ENCODE assay signal across 9 cellular contexts in genomic region chr1:71049951-71050598, GRCh38. TPM values are rescaled to one million over a fixed set of nuclear protein-coding genes. Genes with fewer than 3 reads are reported as not detected.
A peak's percentile ranks its signal among the peaks of the same experiment; 100 is the strongest.
DNase-seq lines count a peak whose midpoint lies in the region; ATAC-seq and TF ChIP-seq lines count a peak whose summit lies in the region.
"Had no signal": no experiment of that assay in that cellular context is flagged by ENCODE, and none has a peak within 500 bp of the region (broad histone marks: within the 10 kb centered on the region; RNA-seq: fewer than 3 reads in every experiment).

No MANE protein-coding gene starts in this region.

- intact Hi-C loops in CD14-positive monocyte (cut with micrococcal nuclease) = loop anchor here in 1 of 2 donors (5.0 kb wide), 1 partner anchor 363 kb away; no protein-coding TSS in a partner anchor

- H3K27me3 ChIP-seq in neural progenitor cell = peaks cover 45% of the 10 kb centered on the region

- no peak overlapping the region for H3K9ac ChIP-seq in neural progenitor cell

- DNase-seq in CD14-positive monocyte (ENCODE audit: low spot score) (no peak), NCI-H1694 (lab: John Stamatoyannopoulos, UW) (peak; percentile 87), fibroblast of pulmonary artery (ENCODE audit: low read depth) (peak; percentile 87), neural progenitor cell (ENCODE audit: low spot score) (peak; percentile 75)
- no peak for DNase-seq in stimulated activated CD8-positive, alpha-beta memory T cell treated with anti-CD3 and anti-CD28 coated beads, Interleukin-4, amount 100 ng/mL, for 48 hours

- no peak overlapping the region for H3K4me3 Mint-ChIP-seq in CD14-positive monocyte
- peak overlapping the region; percentile 21 for H3K4me3 Mint-ChIP-seq in T-helper 1 cell treated with Interleukin-12 subunit alpha and Interleukin-12 subunit beta and Interleukin-4 antibody, amounts not matched to agents 30 μg/mL and 1 μg/mL, for 36 hours
- H3K4me3 Mint-ChIP-seq in neural progenitor cell = no peak overlapping the region

- H3K36me3 Mint-ChIP-seq in CD14-positive monocyte = peaks cover 5 to 6% of the 10 kb centered on the region in 2 donors
- peaks cover 2% of the 10 kb centered on the region for H3K36me3 Mint-ChIP-seq in T-helper 1 cell treated with Interleukin-12 subunit alpha and Interleukin-12 subunit beta and Interleukin-4 antibody, amounts not matched to agents 30 μg/mL and 1 μg/mL, for 36 hours (ENCODE audit: low read depth)
- H3K36me3 Mint-ChIP-seq in neural progenitor cell = peaks cover 2% of the 10 kb centered on the region

- H3K9me3 Mint-ChIP-seq in CD14-positive monocyte (peaks cover 0 to 13% (median 7%) of the 10 kb centered on the region in 7 donors), neural progenitor cell (no peaks in the 10 kb centered on the region)
- H3K9me3 Mint-ChIP-seq in T-helper 1 cell treated with Interleukin-12 subunit alpha and Interleukin-12 subunit beta and Interleukin-4 antibody, amounts not matched to agents 30 μg/mL and 1 μg/mL, for 36 hours = no peaks in the 10 kb centered on the region

- no peak overlapping the region for H2AFZ ChIP-seq in neural progenitor cell (replicated peaks)

- H3K4me1 ChIP-seq in neural progenitor cell = no peaks in the 10 kb centered on the region
- H3K4me1 ChIP-seq: SJCRH30 had no signal

- H3K27ac ChIP-seq in neural progenitor cell = no peak overlapping the region
- H3K27ac ChIP-seq: SJCRH30 had no signal

- H3K79me2 ChIP-seq in neural progenitor cell (ENCODE audit: low read depth) = no peaks in the 10 kb centered on the region

- H3K4me2 ChIP-seq in neural progenitor cell = no peak overlapping the region

- H3K4me1 Mint-ChIP-seq in CD14-positive monocyte (peaks cover 22% of the 10 kb centered on the region), neural progenitor cell (peaks cover 4% of the 10 kb centered on the region)
- peaks cover 17% of the 10 kb centered on the region for H3K4me1 Mint-ChIP-seq in T-helper 1 cell treated with Interleukin-12 subunit alpha and Interleukin-12 subunit beta and Interleukin-4 antibody, amounts not matched to agents 30 μg/mL and 1 μg/mL, for 36 hours (ENCODE audit: low read depth)

- H3K4me3 ChIP-seq in fibroblast of pulmonary artery (replicated peaks; ENCODE audit: low read depth, low read length) (no peak overlapping the region), neural progenitor cell (no peak overlapping the region)
- H3K4me3 ChIP-seq: SJCRH30 had no signal

- H3K27me3 Mint-ChIP-seq in CD14-positive monocyte (ENCODE audit: low read depth in 3 of 3) (peaks cover 43 to 63% (median 46%) of the 10 kb centered on the region in 3 donors), neural progenitor cell (ENCODE audit: insufficient read depth, low read depth) (peaks cover 23% of the 10 kb centered on the region)
- H3K27me3 Mint-ChIP-seq in T-helper 1 cell treated with Interleukin-12 subunit alpha and Interleukin-12 subunit beta and Interleukin-4 antibody, amounts not matched to agents 30 μg/mL and 1 μg/mL, for 36 hours (ENCODE audit: low read depth) = peaks cover 60% of the 10 kb centered on the region

- no peaks in the 10 kb centered on the region for H4K20me1 ChIP-seq in neural progenitor cell (ENCODE audit: low read depth)

- peak; percentile 76 for TF ChIP-seq CTCF in CD14-positive monocyte (IDR thresholded peaks at IDR 0.05)
- peak; percentile 86 for TF ChIP-seq CTCF in fibroblast of pulmonary artery (IDR thresholded peaks at IDR 0.05; ENCODE audit: low read length, missing control alignments)
- TF ChIP-seq CTCF in neural progenitor cell (IDR thresholded peaks at IDR 0.05) = peak; percentile 81

- H3K36me3 ChIP-seq in neural progenitor cell = no peaks in the 10 kb centered on the region
- H3K36me3 ChIP-seq: SJCRH30 had no signal

- H3K9me3 ChIP-seq in neural progenitor cell (ENCODE audit: low read depth) = no peaks in the 10 kb centered on the region
- H3K9me3 ChIP-seq: SJCRH30 had no signal

- ATAC-seq in GM18858 (IDR thresholded peaks at IDR 0.05; ENCODE audit: unreplicated experiment) (peak; percentile 70), HG02981 (IDR thresholded peaks at IDR 0.05; ENCODE audit: unreplicated experiment) (peak; percentile 64)

- H3F3A ChIP-seq in neural progenitor cell (ENCODE audit: low read depth) = no peaks in the 10 kb centered on the region

- H3K27ac Mint-ChIP-seq in CD14-positive monocyte = no peak overlapping the region
- H3K27ac Mint-ChIP-seq in T-helper 1 cell treated with Interleukin-12 subunit alpha and Interleukin-12 subunit beta and Interleukin-4 antibody, amounts not matched to agents 30 μg/mL and 1 μg/mL, for 36 hours = no peak overlapping the region
- no peak overlapping the region for H3K27ac Mint-ChIP-seq in neural progenitor cell

RNA-seq across cellular contexts. Expression of gene PTGER3, which starts 2.5 kb away (rescaled TPM):
- polyA plus RNA-seq in CD14-positive monocyte = under 1 TPM in 1 of 2 donors, not detected in 1; 0.29 TPM
- under 0.01 and 0.09 TPM in 2 replicates for total RNA-seq in neural progenitor cell (ENCODE audit: low replicate concordance)
- total RNA-seq: SJCRH30 had no signal

RNA-seq across cellular contexts. Expression of gene ZRANB2, which starts 30.8 kb away (rescaled TPM):
- polyA plus RNA-seq in CD14-positive monocyte = 10 to 100 TPM; 21.3 to 22.9 TPM
- 82.4 and 126 TPM in 2 replicates for total RNA-seq in neural progenitor cell (ENCODE audit: low replicate concordance)

Comparison
In these comparisons a context has a peak if more than half of its experiments do, and no peak if none do; other contexts are left out.
1. DNase-seq: peak in NCI-H1694 (single experiment), fibroblast of pulmonary artery (single experiment) and neural progenitor cell (single experiment); none in CD14-positive monocyte (single experiment) and stimulated activated CD8-positive, alpha-beta memory T cell treated with anti-CD3 and anti-CD28 coated beads, Interleukin-4, amount 100 ng/mL, for 48 hours (single experiment).
2. Peak in every context shown above with its lines, with median percentiles within 50 percentile points of each other: CTCF ChIP-seq.